In the genomic region with DNA sequence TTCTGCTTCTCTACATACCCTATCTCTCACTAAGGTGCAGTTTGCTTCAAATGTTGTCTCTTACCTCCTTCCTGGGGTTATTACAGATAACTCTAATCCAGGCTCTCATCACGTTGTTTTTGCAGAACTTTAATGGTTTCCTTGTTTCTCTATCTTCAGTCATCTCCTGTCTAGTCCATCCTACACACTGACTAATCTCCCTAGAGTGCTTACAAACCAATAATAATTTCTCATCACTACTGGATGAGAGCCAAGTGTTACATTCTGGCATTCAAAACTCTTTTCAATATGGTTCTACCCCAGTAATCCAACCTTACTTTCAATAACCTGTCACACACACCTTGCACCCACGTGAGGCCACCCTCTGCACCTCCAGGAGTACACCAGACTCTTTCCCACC, we compare ENCODE assay signal across 22 cellular contexts.
A peak's percentile ranks its signal among the peaks of the same experiment; 100 is the strongest.
DNase-seq lines count a peak whose midpoint lies in the region; ATAC-seq and TF ChIP-seq lines count a peak whose summit lies in the region.
"Had no signal": no experiment of that assay in that cellular context is flagged by ENCODE, and none has a peak within 500 bp of the region (broad histone marks: within the 10 kb centered on the region; RNA-seq: fewer than 3 reads in every experiment).

No MANE protein-coding gene starts in this region.

- H3K27ac ChIP-seq in mammary epithelial cell (ENCODE audit: insufficient read depth, low read depth, low read length) (no peak overlapping the region), muscle layer of duodenum (ENCODE audit: low read length) (peak overlapping the region; percentile 7), aorta (ENCODE audit: low read depth in 1 of 2, low read length in 2 of 2) (peak overlapping the region; percentile 21 to 63), SJCRH30 (no peak overlapping the region)
- H3K27ac ChIP-seq: 22Rv1, C4-2B, WERI-Rb-1 had no signal

- H4K20me1 ChIP-seq in mammary epithelial cell (ENCODE audit: insufficient read depth, low read length), result no peaks in the 10 kb centered on the region

- intact Hi-C loops in mammary epithelial cell (cut with micrococcal nuclease), result no loop called here
- intact Hi-C loops in MCF 10A (cut with micrococcal nuclease), result no loop called here
- intact Hi-C loops in aorta (cut with DNase I), result loop anchor here in 1 of 2 donors (5.0 kb wide), 1 partner anchor 202 kb away; no protein-coding TSS in a partner anchor

- in situ Hi-C loops in mammary epithelial cell (cut with MboI; ENCODE audit: low sequenced_read_pairs in 2 of 2), result no loop called here

- dilution Hi-C loops in mammary epithelial cell (cut with HindIII; ENCODE audit: low sequenced_read_pairs), result no loop called here

- no peak for TF ChIP-seq CTCF in mammary epithelial cell (conservative IDR thresholded peaks at IDR 0.05 in 1 of 2, IDR thresholded peaks at IDR 0.05 in 1 of 2; ENCODE audit: extremely low read depth in 1 of 2, insufficient read depth in 1 of 2, low read depth in 1 of 2, low read length in 2 of 2)
- no peak for TF ChIP-seq CTCF in MCF 10A (IDR thresholded peaks at IDR 0.05; ENCODE audit: unreplicated experiment)
- TF ChIP-seq CTCF in epithelial cell of esophagus (IDR thresholded peaks at IDR 0.05; ENCODE audit: insufficient read depth, low read depth, low read length, missing control alignments), result no peak

- H3K4me1 Mint-ChIP-seq in MCF 10A (ENCODE audit: insufficient read depth, unreplicated experiment), result peaks cover 7% of the 10 kb centered on the region
- H3K4me1 Mint-ChIP-seq: activated naive CD8-positive, alpha-beta T cell treated with anti-CD3 and anti-CD28 coated beads, Interleukin-2, amount 50 U/mL, for 24 hours; central memory CD8-positive, alpha-beta T cell; endodermal cell had no signal

- H3K4me3 Mint-ChIP-seq in MCF 10A (ENCODE audit: unreplicated experiment), result no peak overlapping the region
- H3K4me3 Mint-ChIP-seq: activated CD8-positive, alpha-beta T cell treated with anti-CD3 and anti-CD28 coated beads for 36 hours; activated naive CD8-positive, alpha-beta T cell treated with anti-CD3 and anti-CD28 coated beads, Interleukin-2, amount 50 U/mL, for 24 hours; activated T-helper 1 cell treated with anti-CD3 and anti-CD28 coated beads, Interleukin-12 subunit alpha, Interleukin-12 subunit beta, Interleukin-2, Interleukin-4 antibody, amounts not matched to agents 30 ng/mL and 10 ng/mL and 1 ng/mL, durations not matched to agents 14 hours and 24 hours and 36 hours; central memory CD8-positive, alpha-beta T cell; endodermal cell had no signal

- H3K27me3 ChIP-seq in mammary epithelial cell (ENCODE audit: insufficient read depth, low read length), result no peaks in the 10 kb centered on the region
- H3K27me3 ChIP-seq in muscle layer of duodenum (ENCODE audit: low read depth, low read length), result no peaks in the 10 kb centered on the region
- no peaks in the 10 kb centered on the region for H3K27me3 ChIP-seq in aorta (ENCODE audit: control insufficient read depth in 1 of 2, insufficient read depth in 2 of 2, low read length in 1 of 2)
- no peaks in the 10 kb centered on the region for H3K27me3 ChIP-seq in SJCRH30

- no peaks in the 10 kb centered on the region for H3K36me3 Mint-ChIP-seq in MCF 10A (ENCODE audit: insufficient read depth, unreplicated experiment)

- no peak overlapping the region for H3K9ac ChIP-seq in mammary epithelial cell (ENCODE audit: insufficient read depth, low read length)

- H3K36me3 ChIP-seq in mammary epithelial cell (ENCODE audit: insufficient read depth, low read length) (no peaks in the 10 kb centered on the region), muscle layer of duodenum (ENCODE audit: control insufficient read depth in 1 of 2, insufficient read depth in 2 of 2, low read length in 2 of 2) (no peaks in the 10 kb centered on the region), aorta (ENCODE audit: control insufficient read depth in 1 of 2, insufficient read depth in 2 of 2, low read length in 1 of 2) (peaks cover 0 to 2% of the 10 kb centered on the region in 2 donors), SJCRH30 (no peaks in the 10 kb centered on the region)
- H3K36me3 ChIP-seq: WERI-Rb-1 had no signal

- POLR2A ChIA-PET in MCF 10A (lab: Yijun Ruan, JAX), result no interaction called here

- 42% methylated on average over 2 of the region's 2 CpGs for WGBS in mammary epithelial cell (ENCODE audit: low coverage, missing lambda C conversion rate)
- 62 to 79% methylated on average over 2 of the region's 2 CpGs for WGBS in aorta, 2 donors

- DNase-seq in mammary epithelial cell, result peak; percentile 59
- no peak for DNase-seq in MCF 10A (ENCODE audit: unreplicated experiment)
- peak; percentile 64 for DNase-seq in epithelial cell of esophagus (ENCODE audit: low read depth)
- no peak for DNase-seq in aorta
- DNase-seq in Ammon's horn (ENCODE audit: low spot score), result no peak
- DNase-seq in SK-N-DZ (ENCODE audit: low spot score), result no peak
- DNase-seq in SJCRH30, result no peak
- DNase-seq: activated CD8-positive, alpha-beta T cell treated with anti-CD3 and anti-CD28 coated beads for 36 hours; activated naive CD8-positive, alpha-beta T cell treated with anti-CD3 and anti-CD28 coated beads, Interleukin-2, amount 50 U/mL, for 24 hours; DMS53; endodermal cell; GOT3; NCI-H1694 treated with DMSO at 0.1 percent for 48 hours; NCI-H510A; posterior cingulate gyrus; stimulated activated CD4-positive, alpha-beta T cell treated with anti-CD3 and anti-CD28 coated beads, Interleukin-15, amount 100 ng/mL, for 24 hours; WERI-Rb-1 had no signal

- H3K4me1 ChIP-seq in mammary epithelial cell (ENCODE audit: insufficient read depth, low read length) (peaks cover 13% of the 10 kb centered on the region), muscle layer of duodenum (ENCODE audit: control insufficient read depth in 1 of 2, insufficient read depth in 2 of 2, low read length in 2 of 2) (peaks cover 5 to 26% of the 10 kb centered on the region in 2 donors), aorta (ENCODE audit: control insufficient read depth in 1 of 2, insufficient read depth in 2 of 2, low read length in 2 of 2) (peaks cover 8 to 13% of the 10 kb centered on the region in 2 donors), SJCRH30 (no peaks in the 10 kb centered on the region)

- H2AFZ ChIP-seq in mammary epithelial cell (ENCODE audit: low read depth, low read length), result no peak overlapping the region

- no peak overlapping the region for H3K27ac Mint-ChIP-seq in MCF 10A (ENCODE audit: low read depth, unreplicated experiment)
- H3K27ac Mint-ChIP-seq: activated CD8-positive, alpha-beta T cell treated with anti-CD3 and anti-CD28 coated beads for 36 hours; activated naive CD8-positive, alpha-beta T cell treated with anti-CD3 and anti-CD28 coated beads, Interleukin-2, amount 50 U/mL, for 24 hours; activated T-helper 1 cell treated with anti-CD3 and anti-CD28 coated beads, Interleukin-12 subunit alpha, Interleukin-12 subunit beta, Interleukin-2, Interleukin-4 antibody, amounts not matched to agents 30 ng/mL and 10 ng/mL and 1 ng/mL, durations not matched to agents 14 hours and 24 hours and 36 hours; endodermal cell had no signal

- no peaks in the 10 kb centered on the region for H3K9me3 ChIP-seq in mammary epithelial cell (replicated peaks; ENCODE audit: insufficient read depth, low read length)
- H3K9me3 ChIP-seq in muscle layer of duodenum (ENCODE audit: control insufficient read depth in 1 of 2, low read length in 2 of 2), result no peaks in the 10 kb centered on the region
- no peaks in the 10 kb centered on the region for H3K9me3 ChIP-seq in aorta (ENCODE audit: control insufficient read depth, low read length)
- no peaks in the 10 kb centered on the region for H3K9me3 ChIP-seq in SJCRH30 (replicated peaks)

- H3K9me3 Mint-ChIP-seq in MCF 10A (ENCODE audit: unreplicated experiment), result no peaks in the 10 kb centered on the region
- H3K9me3 Mint-ChIP-seq: activated CD8-positive, alpha-beta T cell treated with anti-CD3 and anti-CD28 coated beads for 36 hours; activated naive CD8-positive, alpha-beta T cell treated with anti-CD3 and anti-CD28 coated beads, Interleukin-2, amount 50 U/mL, for 24 hours; activated T-helper 1 cell treated with anti-CD3 and anti-CD28 coated beads, Interleukin-12 subunit alpha, Interleukin-12 subunit beta, Interleukin-2, Interleukin-4 antibody, amounts not matched to agents 30 ng/mL and 10 ng/mL and 1 ng/mL, durations not matched to agents 14 hours and 24 hours and 36 hours; central memory CD8-positive, alpha-beta T cell; endodermal cell had no signal

- BruUV-seq in mammary epithelial cell (replicated peaks; lab: Mats Ljungman, UMichigan) (no TSS peak), MCF 10A (replicated peaks; lab: Mats Ljungman, UMichigan) (no TSS peak)

- H3K4me3 ChIP-seq in mammary epithelial cell (replicated peaks in 1 of 3; ENCODE audit: insufficient read depth in 1 of 3, low read depth in 2 of 3, low read length in 3 of 3) (no peak overlapping the region), epithelial cell of esophagus (ENCODE audit: low read length) (no peak overlapping the region), muscle layer of duodenum (ENCODE audit: low read depth in 1 of 2, low read length in 2 of 2) (no peak overlapping the region), aorta (ENCODE audit: low read length in 2 of 2) (no peak overlapping the region), SJCRH30 (no peak overlapping the region)

- no peak for ATAC-seq in aorta (ENCODE audit: low FRiP score)
- ATAC-seq: activated CD8-positive, alpha-beta T cell treated with anti-CD3 and anti-CD28 coated beads for 36 hours; activated naive CD8-positive, alpha-beta T cell treated with anti-CD3 and anti-CD28 coated beads, Interleukin-2, amount 50 U/mL, for 24 hours had no signal

- CTCF ChIA-PET in mammary epithelial cell (lab: Charles Lee; ENCODE audit: low non-redundant PET), result no interaction called here
- CTCF ChIA-PET in MCF 10A (lab: Yijun Ruan, JAX), result interaction anchor here (0.6 to 2.6 kb wide), 5 partner anchors 14 to 313 kb away, joined by 3 to 10 read pairs (median 4); no protein-coding TSS in a partner anchor

- H3K27me3 Mint-ChIP-seq in MCF 10A (ENCODE audit: insufficient read depth, unreplicated experiment), result no peaks in the 10 kb centered on the region
- H3K27me3 Mint-ChIP-seq: activated naive CD8-positive, alpha-beta T cell treated with anti-CD3 and anti-CD28 coated beads, Interleukin-2, amount 50 U/mL, for 24 hours; central memory CD8-positive, alpha-beta T cell had no signal

- H3K4me2 ChIP-seq in mammary epithelial cell (ENCODE audit: insufficient read depth, low read depth, low read length), result no peak overlapping the region

- H3K79me2 ChIP-seq in mammary epithelial cell (ENCODE audit: insufficient read depth, low read length), result no peaks in the 10 kb centered on the region

Comparison
In these comparisons a context has a peak if more than half of its experiments do, and no peak if none do; other contexts are left out.
1. DNase-seq: peak in mammary epithelial cell (single experiment) and epithelial cell of esophagus (single experiment); none in MCF 10A (single experiment), aorta (0 of 2), Ammon's horn (single experiment), SK-N-DZ (single experiment) and SJCRH30 (0 of 2).
2. H3K27ac ChIP-seq: peak in muscle layer of duodenum (single experiment) and aorta (2 of 2); none in mammary epithelial cell (single experiment) and SJCRH30 (single experiment).